Comparison of ENCODE assay signal across 8 cellular contexts in the genomic region with DNA sequence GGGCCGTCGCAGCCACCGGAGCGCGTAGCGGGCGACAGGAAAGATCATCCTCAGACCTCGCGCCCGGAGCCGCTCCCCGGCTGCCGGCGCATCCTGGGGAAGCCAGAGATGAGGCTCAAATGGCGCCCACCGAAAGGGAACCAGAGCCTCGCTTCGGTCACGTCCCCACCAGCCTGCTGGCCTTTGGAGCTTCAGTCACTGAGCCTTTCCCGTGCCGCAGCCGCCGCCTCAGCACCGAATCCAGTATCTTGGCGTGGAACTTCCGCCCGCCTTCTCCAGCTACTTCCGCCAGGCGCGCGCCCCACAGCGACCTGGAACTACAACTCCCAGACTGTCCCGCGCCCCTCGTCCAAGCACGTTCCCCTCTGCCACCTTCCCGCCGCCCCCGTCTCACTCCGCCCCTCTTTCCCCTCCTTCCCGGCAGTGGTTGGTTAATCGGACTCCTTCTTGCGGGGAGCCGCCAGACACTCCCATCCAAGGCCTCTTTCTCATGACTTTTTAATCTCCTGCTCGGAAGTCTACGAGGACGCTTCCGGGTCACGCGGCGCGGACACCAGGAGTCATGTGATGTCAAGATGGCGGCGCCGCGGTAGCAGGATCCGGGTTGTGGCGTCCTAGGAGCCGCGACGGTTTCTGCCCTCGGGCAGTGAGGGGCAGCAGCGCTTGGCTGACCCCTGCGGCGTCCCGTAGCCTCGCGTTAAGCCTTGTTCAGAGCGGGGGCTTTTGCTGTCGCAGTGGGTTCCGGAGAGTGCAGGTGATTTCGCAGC. TPM values are rescaled to one million over a fixed set of nuclear protein-coding genes. Genes with fewer than 3 reads are reported as not detected.
DNase-seq lines count a peak whose midpoint lies in the region; ATAC-seq and TF ChIP-seq lines count a peak whose summit lies in the region.

A gene with protein sequence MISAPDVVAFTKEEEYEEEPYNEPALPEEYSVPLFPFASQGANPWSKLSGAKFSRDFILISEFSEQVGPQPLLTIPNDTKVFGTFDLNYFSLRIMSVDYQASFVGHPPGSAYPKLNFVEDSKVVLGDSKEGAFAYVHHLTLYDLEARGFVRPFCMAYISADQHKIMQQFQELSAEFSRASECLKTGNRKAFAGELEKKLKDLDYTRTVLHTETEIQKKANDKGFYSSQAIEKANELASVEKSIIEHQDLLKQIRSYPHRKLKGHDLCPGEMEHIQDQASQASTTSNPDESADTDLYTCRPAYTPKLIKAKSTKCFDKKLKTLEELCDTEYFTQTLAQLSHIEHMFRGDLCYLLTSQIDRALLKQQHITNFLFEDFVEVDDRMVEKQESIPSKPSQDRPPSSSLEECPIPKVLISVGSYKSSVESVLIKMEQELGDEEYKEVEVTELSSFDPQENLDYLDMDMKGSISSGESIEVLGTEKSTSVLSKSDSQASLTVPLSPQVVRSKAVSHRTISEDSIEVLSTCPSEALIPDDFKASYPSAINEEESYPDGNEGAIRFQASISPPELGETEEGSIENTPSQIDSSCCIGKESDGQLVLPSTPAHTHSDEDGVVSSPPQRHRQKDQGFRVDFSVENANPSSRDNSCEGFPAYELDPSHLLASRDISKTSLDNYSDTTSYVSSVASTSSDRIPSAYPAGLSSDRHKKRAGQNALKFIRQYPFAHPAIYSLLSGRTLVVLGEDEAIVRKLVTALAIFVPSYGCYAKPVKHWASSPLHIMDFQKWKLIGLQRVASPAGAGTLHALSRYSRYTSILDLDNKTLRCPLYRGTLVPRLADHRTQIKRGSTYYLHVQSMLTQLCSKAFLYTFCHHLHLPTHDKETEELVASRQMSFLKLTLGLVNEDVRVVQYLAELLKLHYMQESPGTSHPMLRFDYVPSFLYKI (plus strand): TSS at position 563 of the 767 bp plus-strand sequence. CDS start 497 bp downstream, outside the sequence.
A gene with protein sequence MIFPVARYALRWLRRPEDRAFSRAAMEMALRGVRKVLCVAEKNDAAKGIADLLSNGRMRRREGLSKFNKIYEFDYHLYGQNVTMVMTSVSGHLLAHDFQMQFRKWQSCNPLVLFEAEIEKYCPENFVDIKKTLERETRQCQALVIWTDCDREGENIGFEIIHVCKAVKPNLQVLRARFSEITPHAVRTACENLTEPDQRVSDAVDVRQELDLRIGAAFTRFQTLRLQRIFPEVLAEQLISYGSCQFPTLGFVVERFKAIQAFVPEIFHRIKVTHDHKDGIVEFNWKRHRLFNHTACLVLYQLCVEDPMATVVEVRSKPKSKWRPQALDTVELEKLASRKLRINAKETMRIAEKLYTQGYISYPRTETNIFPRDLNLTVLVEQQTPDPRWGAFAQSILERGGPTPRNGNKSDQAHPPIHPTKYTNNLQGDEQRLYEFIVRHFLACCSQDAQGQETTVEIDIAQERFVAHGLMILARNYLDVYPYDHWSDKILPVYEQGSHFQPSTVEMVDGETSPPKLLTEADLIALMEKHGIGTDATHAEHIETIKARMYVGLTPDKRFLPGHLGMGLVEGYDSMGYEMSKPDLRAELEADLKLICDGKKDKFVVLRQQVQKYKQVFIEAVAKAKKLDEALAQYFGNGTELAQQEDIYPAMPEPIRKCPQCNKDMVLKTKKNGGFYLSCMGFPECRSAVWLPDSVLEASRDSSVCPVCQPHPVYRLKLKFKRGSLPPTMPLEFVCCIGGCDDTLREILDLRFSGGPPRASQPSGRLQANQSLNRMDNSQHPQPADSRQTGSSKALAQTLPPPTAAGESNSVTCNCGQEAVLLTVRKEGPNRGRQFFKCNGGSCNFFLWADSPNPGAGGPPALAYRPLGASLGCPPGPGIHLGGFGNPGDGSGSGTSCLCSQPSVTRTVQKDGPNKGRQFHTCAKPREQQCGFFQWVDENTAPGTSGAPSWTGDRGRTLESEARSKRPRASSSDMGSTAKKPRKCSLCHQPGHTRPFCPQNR (minus strand): TSS at position 264 of the 767 bp plus-strand sequence. CDS start 216 bp downstream, at position 48.

- peak within 1 kb of the TSS; percentile 96 for H3K27ac ChIP-seq in CD8-positive, alpha-beta memory T cell (ENCODE audit: low read depth, low read length)
- H3K27ac ChIP-seq in lung (ENCODE audit: low read depth in 1 of 2, low read length in 1 of 2), result peak within 1 kb of the TSS; percentile 82 to 99

- H3K9me3 Mint-ChIP-seq in CD8-positive, alpha-beta memory T cell, result no peaks in the 10 kb centered on the region

- peaks cover 72 to 88% (median 80%) of the 10 kb centered on the region in 3 donors for H3K4me1 Mint-ChIP-seq in CD8-positive, alpha-beta memory T cell

- no peak for TF ChIP-seq CTCF in lung (IDR thresholded peaks at IDR 0.05; ENCODE audit: control extremely low read depth, extremely low read depth)

- DNase-seq in CD8-positive, alpha-beta memory T cell, result peak; percentile 96 to 98 (median 97)
- DNase-seq in HS-5 (ENCODE audit: low read depth) (peak; percentile 90), lung (ENCODE audit: low spot score) (peak; percentile 98)
- DNase-seq in NK-92 treated with Interleukin-12 subunit alpha and Interleukin-12 subunit beta, amount 100 ng/mL, for 24 hours (lab: John Stamatoyannopoulos, UW), result peak; percentile 88
- peak; percentile 98 for DNase-seq in activated CD8-positive, alpha-beta memory T cell treated with anti-CD3 and anti-CD28 coated beads for 24 hours
- peak; percentile 94 for DNase-seq in effector CD8-positive, alpha-beta T cell (lab: John Stamatoyannopoulos, UW)
- peak; percentile 96 to 97 (median 96) for DNase-seq in stimulated activated CD4-positive, alpha-beta T cell treated with anti-CD3 and anti-CD28 coated beads, TNF-alpha, amount 100 ng/mL, for 4 hours (ENCODE audit: low read depth in 3 of 3)

- 0% methylated on average over 69 to 72 of the region's 72 CpGs for WGBS in lung, 2 donors

- H3K36me3 ChIP-seq in CD8-positive, alpha-beta memory T cell (ENCODE audit: insufficient read depth, low read length), result peaks cover 18% of the 10 kb centered on the region
- H3K36me3 ChIP-seq in lung (ENCODE audit: control insufficient read depth in 2 of 2, insufficient read depth in 2 of 2, low read length in 2 of 2), result peaks cover 0 to 25% of the 10 kb centered on the region in 2 donors

- peak within 1 kb of the TSS; percentile 83 to 99 (median 98) for H3K27ac Mint-ChIP-seq in CD8-positive, alpha-beta memory T cell

- CTCF ChIA-PET in CD8-positive, alpha-beta memory T cell (lab: Charles Lee), result no interaction called here

- H3K27me3 Mint-ChIP-seq in CD8-positive, alpha-beta memory T cell, result peaks cover 0 to 3% of the 10 kb centered on the region in 2 donors

- POLR2A ChIA-PET in CD8-positive, alpha-beta memory T cell (lab: Charles Lee), result interaction anchor here (0.7 to 1.0 kb wide), 2 partner anchors 48 to 131 kb away, joined by 3 read pairs; partner anchors contain the start of genes ALKBH5 and SHMT1

- no peaks in the 10 kb centered on the region for H3K9me3 ChIP-seq in CD8-positive, alpha-beta memory T cell (ENCODE audit: low read length)
- no peaks in the 10 kb centered on the region for H3K9me3 ChIP-seq in lung (ENCODE audit: control insufficient read depth in 2 of 2, insufficient read depth in 1 of 2, low read length in 1 of 2)

- H3K4me1 ChIP-seq in CD8-positive, alpha-beta memory T cell (ENCODE audit: insufficient read depth, low read length), result peaks cover 72% of the 10 kb centered on the region
- H3K4me1 ChIP-seq in lung (ENCODE audit: control insufficient read depth in 2 of 2, insufficient read depth in 2 of 2, low read length in 2 of 2), result peaks cover 8 to 34% of the 10 kb centered on the region in 2 donors

- H3K4me3 ChIP-seq in CD8-positive, alpha-beta memory T cell (ENCODE audit: low read length), result peak within 1 kb of the TSS; percentile 100
- H3K4me3 ChIP-seq in lung, result peak within 1 kb of the TSS; percentile 98

- peaks cover 0 to 65% (median 5%) of the 10 kb centered on the region in 3 donors for H3K36me3 Mint-ChIP-seq in CD8-positive, alpha-beta memory T cell

- no peaks in the 10 kb centered on the region for H3K27me3 ChIP-seq in CD8-positive, alpha-beta memory T cell (ENCODE audit: insufficient read depth, low read length, poor library complexity, severe bottlenecking)
- H3K27me3 ChIP-seq in lung (ENCODE audit: control insufficient read depth, insufficient read depth), result no peaks in the 10 kb centered on the region

- peak within 1 kb of the TSS; percentile 87 to 98 (median 96) for H3K4me3 Mint-ChIP-seq in CD8-positive, alpha-beta memory T cell

- peak; percentile 50 for ATAC-seq in GM19468 (IDR thresholded peaks at IDR 0.05; ENCODE audit: extremely low read depth, unreplicated experiment)
- peak; percentile 96 for ATAC-seq in lung (ENCODE audit: insufficient read depth, low FRiP score)

RNA-seq across cellular contexts. Expression of the first gene that starts in this region (rescaled TPM):
- 10 to 100 TPM; 26.7 to 26.9 TPM for total RNA-seq in CD8-positive, alpha-beta memory T cell
- polyA plus RNA-seq in CD8-positive, alpha-beta memory T cell, result 4.9 TPM
- 10 to 100 TPM; 17.4 to 20.9 TPM for total RNA-seq in lung
- 10 to 100 TPM in 1 of 2 donors, 1 to 10 TPM in 1; 4.2 to 12.7 TPM for polyA plus RNA-seq in lung

RNA-seq across cellular contexts. Expression of the second gene that starts in this region (rescaled TPM):
- 10 to 100 TPM; 69.7 to 72.8 TPM for total RNA-seq in CD8-positive, alpha-beta memory T cell
- 21.7 TPM for polyA plus RNA-seq in CD8-positive, alpha-beta memory T cell
- 10 to 100 TPM; 36.5 to 41.4 TPM for total RNA-seq in lung
- polyA plus RNA-seq in lung, result 10 to 100 TPM; 14.6 to 17.0 TPM

Comparison
In these comparisons a context has a peak if more than half of its experiments do, and no peak if none do; other contexts are left out.
1. Peak in every context shown above with its lines: DNase-seq, ATAC-seq, H3K4me3 ChIP-seq and H3K27ac ChIP-seq.